Comparison of ENCODE assay signal across 7 cellular contexts in the genomic region with DNA sequence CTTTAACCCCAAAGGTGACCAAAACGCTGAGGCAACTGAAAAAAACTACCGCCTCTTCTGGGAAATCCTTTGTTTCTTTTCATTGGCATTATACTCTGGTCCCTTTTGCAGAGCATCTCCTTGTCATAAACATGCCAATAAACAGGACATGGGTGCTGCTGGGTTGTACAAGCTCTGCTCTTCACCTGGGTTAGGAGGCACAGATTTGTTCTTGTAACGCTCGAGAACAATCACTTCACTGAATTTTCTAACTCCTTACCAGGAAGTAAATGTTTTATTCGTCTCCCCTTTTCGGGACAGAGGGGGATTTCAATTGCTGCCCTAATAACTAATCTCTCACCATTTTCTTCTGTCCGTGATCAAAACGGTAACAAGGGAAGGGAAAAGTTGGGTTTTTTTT. TPM values are rescaled to one million over a fixed set of nuclear protein-coding genes. Genes with fewer than 3 reads are reported as not detected.
DNase-seq lines count a peak whose midpoint lies in the region; ATAC-seq and TF ChIP-seq lines count a peak whose summit lies in the region.

No MANE protein-coding gene starts in this region.

- H3K27ac ChIP-seq in GM23338 (ENCODE audit: low read depth) (no peak overlapping the region), RWPE2 (ENCODE audit: poor library complexity, severe bottlenecking) (no peak overlapping the region)

- no peak overlapping the region for H2AFZ ChIP-seq in GM23338

- H3K4me1 Mint-ChIP-seq in GM23338 = peaks cover 52% of the 10 kb centered on the region

- H3K4me3 ChIP-seq in GM23338 = peak overlapping the region; percentile 88
- peak overlapping the region; percentile 47 for H3K4me3 ChIP-seq in RWPE2 (ENCODE audit: severe bottlenecking)
- H3K4me3 ChIP-seq in fibroblast of the aortic adventitia (ENCODE audit: low read depth, low read length) = peak overlapping the region; percentile 75
- H3K4me3 ChIP-seq in skeletal muscle cell (ENCODE audit: low read depth, low read length) = peak overlapping the region; percentile 72

- H3K27me3 Mint-ChIP-seq in GM23338 (ENCODE audit: insufficient read depth, low read depth, poor library complexity) = peaks cover 13% of the 10 kb centered on the region

- ATAC-seq in GM23338 (no peak), RWPE2 (ENCODE audit: low read depth) (no peak)

- H3K4me1 ChIP-seq in GM23338 (ENCODE audit: insufficient read depth) (peaks cover 39% of the 10 kb centered on the region), RWPE2 (ENCODE audit: insufficient read depth, poor library complexity, severe bottlenecking) (no peaks in the 10 kb centered on the region)

- H3K27me3 ChIP-seq in GM23338 (ENCODE audit: insufficient read depth) (peaks cover 3% of the 10 kb centered on the region; the same call in 1 of the 2 replicates), RWPE2 (ENCODE audit: insufficient read depth, poor library complexity, severe bottlenecking) (peaks cover 52% of the 10 kb centered on the region)

- H3K36me3 ChIP-seq in GM23338 (ENCODE audit: insufficient read depth) (no peaks in the 10 kb centered on the region), RWPE2 (ENCODE audit: low read depth) (no peaks in the 10 kb centered on the region)

- no peak for DNase-seq in GM23338 (ENCODE audit: low spot score)
- DNase-seq in RWPE2 (ENCODE audit: low spot score) = no peak
- no peak for DNase-seq in fibroblast of the aortic adventitia (ENCODE audit: low read depth)
- DNase-seq in skeletal muscle cell (ENCODE audit: low read depth) = no peak
- no peak for DNase-seq in A172 (ENCODE audit: low spot score)
- DNase-seq in DMS 273 (lab: John Stamatoyannopoulos, UW; ENCODE audit: unreplicated experiment) = no peak
- no peak for DNase-seq in stimulated activated CD8-positive, alpha-beta memory T cell treated with anti-CD3 and anti-CD28 coated beads, Interleukin-4, amount 100 ng/mL, for 48 hours

- peak overlapping the region; percentile 94 for H3K4me2 ChIP-seq in GM23338

- no peaks in the 10 kb centered on the region for H3K9me3 Mint-ChIP-seq in GM23338

- no peaks in the 10 kb centered on the region for H3K36me3 Mint-ChIP-seq in GM23338 (ENCODE audit: low read depth)

- H3F3A ChIP-seq in GM23338 (replicated peaks; ENCODE audit: low read depth) = no peaks in the 10 kb centered on the region

- TF ChIP-seq CTCF in GM23338 (conservative IDR thresholded peaks at IDR 0.05; ENCODE audit: low read depth in 2 of 2) (no peak), RWPE2 (IDR thresholded peaks at IDR 0.05; ENCODE audit: poor library complexity, severe bottlenecking) (no peak), fibroblast of the aortic adventitia (IDR thresholded peaks at IDR 0.05; ENCODE audit: insufficient read depth, low read length) (no peak)

- H3K79me2 ChIP-seq in GM23338 (replicated peaks; ENCODE audit: insufficient read depth) = peaks cover 52% of the 10 kb centered on the region

- no peak overlapping the region for H3K27ac Mint-ChIP-seq in GM23338

- H3K4me3 Mint-ChIP-seq in GM23338 = peak overlapping the region; percentile 97

- no peaks in the 10 kb centered on the region for H3K9me2 ChIP-seq in GM23338 (ENCODE audit: insufficient read depth)

- no peaks in the 10 kb centered on the region; the same call in 1 of the 2 replicates for H4K20me1 ChIP-seq in GM23338 (replicated peaks; ENCODE audit: insufficient read depth)

- no peaks in the 10 kb centered on the region for H3K9me3 ChIP-seq in RWPE2 (ENCODE audit: severe bottlenecking)

TF ChIP-seq in GM23338, 12 proteins besides CTCF, POLR2A, EP300 and RAD21 (continues in another document):
- no peak for TF ChIP-seq JUNB (IDR thresholded peaks at IDR 0.05; ENCODE audit: unreplicated experiment)
- TF ChIP-seq, protein P1, sequence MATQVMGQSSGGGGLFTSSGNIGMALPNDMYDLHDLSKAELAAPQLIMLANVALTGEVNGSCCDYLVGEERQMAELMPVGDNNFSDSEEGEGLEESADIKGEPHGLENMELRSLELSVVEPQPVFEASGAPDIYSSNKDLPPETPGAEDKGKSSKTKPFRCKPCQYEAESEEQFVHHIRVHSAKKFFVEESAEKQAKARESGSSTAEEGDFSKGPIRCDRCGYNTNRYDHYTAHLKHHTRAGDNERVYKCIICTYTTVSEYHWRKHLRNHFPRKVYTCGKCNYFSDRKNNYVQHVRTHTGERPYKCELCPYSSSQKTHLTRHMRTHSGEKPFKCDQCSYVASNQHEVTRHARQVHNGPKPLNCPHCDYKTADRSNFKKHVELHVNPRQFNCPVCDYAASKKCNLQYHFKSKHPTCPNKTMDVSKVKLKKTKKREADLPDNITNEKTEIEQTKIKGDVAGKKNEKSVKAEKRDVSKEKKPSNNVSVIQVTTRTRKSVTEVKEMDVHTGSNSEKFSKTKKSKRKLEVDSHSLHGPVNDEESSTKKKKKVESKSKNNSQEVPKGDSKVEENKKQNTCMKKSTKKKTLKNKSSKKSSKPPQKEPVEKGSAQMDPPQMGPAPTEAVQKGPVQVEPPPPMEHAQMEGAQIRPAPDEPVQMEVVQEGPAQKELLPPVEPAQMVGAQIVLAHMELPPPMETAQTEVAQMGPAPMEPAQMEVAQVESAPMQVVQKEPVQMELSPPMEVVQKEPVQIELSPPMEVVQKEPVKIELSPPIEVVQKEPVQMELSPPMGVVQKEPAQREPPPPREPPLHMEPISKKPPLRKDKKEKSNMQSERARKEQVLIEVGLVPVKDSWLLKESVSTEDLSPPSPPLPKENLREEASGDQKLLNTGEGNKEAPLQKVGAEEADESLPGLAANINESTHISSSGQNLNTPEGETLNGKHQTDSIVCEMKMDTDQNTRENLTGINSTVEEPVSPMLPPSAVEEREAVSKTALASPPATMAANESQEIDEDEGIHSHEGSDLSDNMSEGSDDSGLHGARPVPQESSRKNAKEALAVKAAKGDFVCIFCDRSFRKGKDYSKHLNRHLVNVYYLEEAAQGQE (IDR thresholded peaks at IDR 0.05; ENCODE audit: unreplicated experiment) = no peak
- TF ChIP-seq STAT1 (IDR thresholded peaks at IDR 0.05; ENCODE audit: unreplicated experiment) = no peak
- no peak for TF ChIP-seq POLR2AphosphoS5 (IDR thresholded peaks at IDR 0.05; ENCODE audit: low read depth)
- no peak for TF ChIP-seq ZNF114 (CRISPR knock-in tag; IDR thresholded peaks at IDR 0.05)
- TF ChIP-seq CREB1 (CRISPR knock-in tag; IDR thresholded peaks at IDR 0.05; ENCODE audit: low read depth) = no peak
- TF ChIP-seq, protein P2, sequence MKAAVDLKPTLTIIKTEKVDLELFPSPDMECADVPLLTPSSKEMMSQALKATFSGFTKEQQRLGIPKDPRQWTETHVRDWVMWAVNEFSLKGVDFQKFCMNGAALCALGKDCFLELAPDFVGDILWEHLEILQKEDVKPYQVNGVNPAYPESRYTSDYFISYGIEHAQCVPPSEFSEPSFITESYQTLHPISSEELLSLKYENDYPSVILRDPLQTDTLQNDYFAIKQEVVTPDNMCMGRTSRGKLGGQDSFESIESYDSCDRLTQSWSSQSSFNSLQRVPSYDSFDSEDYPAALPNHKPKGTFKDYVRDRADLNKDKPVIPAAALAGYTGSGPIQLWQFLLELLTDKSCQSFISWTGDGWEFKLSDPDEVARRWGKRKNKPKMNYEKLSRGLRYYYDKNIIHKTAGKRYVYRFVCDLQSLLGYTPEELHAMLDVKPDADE (IDR thresholded peaks at IDR 0.05) = no peak
- no peak for TF ChIP-seq EZH2phosphoT487 (IDR thresholded peaks at IDR 0.05; ENCODE audit: unreplicated experiment)
- TF ChIP-seq ZNF331 (CRISPR knock-in tag; IDR thresholded peaks at IDR 0.05; ENCODE audit: low read depth) = no peak

RNA-seq across cellular contexts. Expression of a gene that starts 1.3 kb away (rescaled TPM):
- total RNA-seq in GM23338 (2014; rRNA removed; shearing (Covaris generic)) = 24.4 and 25.3 TPM in 2 replicates
- 7.1 and 8.1 TPM in 2 replicates for polyA plus RNA-seq in GM23338 (2016; fragmentation: Nextera tagmentation; extraction: Ambion mirVana)
- total RNA-seq in fibroblast of the aortic adventitia (ENCODE audit: low replicate concordance) = 0.09 TPM in 1 of 2 replicates, not detected in the other
- 0.50 and 0.78 TPM in 2 replicates for total RNA-seq in A172 (2014; rRNA removed; shearing (Covaris generic))

Comparison
In these comparisons a context has a peak if more than half of its experiments do, and no peak if none do; other contexts are left out.
1. RNA of a gene that starts 1.3 kb away (total RNA-seq): 24.4 to 25.3 TPM in GM23338; 0.50 to 0.78 TPM in A172 and 0.09 TPM in fibroblast of the aortic adventitia; every median in the first group is over 10 times any median in the second.
2. Peak in every context shown above with its lines, with median percentiles within 50 percentile points of each other: H3K4me3 ChIP-seq.